ENCODE assay signal across 23 cellular contexts in genomic region chr1:30413111-30413440, GRCh38.
DNase-seq lines count a peak whose midpoint lies in the region; ATAC-seq, FAIRE-seq and TF ChIP-seq lines count a peak whose summit lies in the region.
"Had no signal": no experiment of that assay in that cellular context is flagged by ENCODE, and none has a peak within 500 bp of the region (broad histone marks: within the 10 kb centered on the region; RNA-seq: fewer than 3 reads in every experiment).

No MANE protein-coding gene starts in this region.

- H3K4me3 Mint-ChIP-seq in activated CD8-positive, alpha-beta T cell treated with anti-CD3 and anti-CD28 coated beads, Interleukin-2, amount 10 ng/mL, durations not matched to agents 7 days and 5 days: no peak overlapping the region
- no peak overlapping the region for H3K4me3 Mint-ChIP-seq in activated CD8-positive, alpha-beta T cell treated with anti-CD3 and anti-CD28 coated beads for 36 hours
- H3K4me3 Mint-ChIP-seq in astrocyte (ENCODE audit: unreplicated experiment): no peak overlapping the region
- H3K4me3 Mint-ChIP-seq: CD8-positive, alpha-beta T cell; GM23338 had no signal

- H3K36me3 Mint-ChIP-seq in activated CD8-positive, alpha-beta T cell treated with anti-CD3 and anti-CD28 coated beads, Interleukin-2, amount 10 ng/mL, durations not matched to agents 7 days and 5 days (ENCODE audit: low read depth): no peaks in the 10 kb centered on the region
- H3K36me3 Mint-ChIP-seq in activated CD8-positive, alpha-beta T cell treated with anti-CD3 and anti-CD28 coated beads for 36 hours (ENCODE audit: low read depth): no peaks in the 10 kb centered on the region
- H3K36me3 Mint-ChIP-seq in astrocyte (ENCODE audit: low read depth, unreplicated experiment): no peaks in the 10 kb centered on the region
- H3K36me3 Mint-ChIP-seq: CD8-positive, alpha-beta T cell had no signal

- ATAC-seq in activated CD8-positive, alpha-beta T cell treated with anti-CD3 and anti-CD28 coated beads, Interleukin-2, amount 10 ng/mL, durations not matched to agents 7 days and 5 days: no peak
- no peak for ATAC-seq in activated CD8-positive, alpha-beta T cell treated with anti-CD3 and anti-CD28 coated beads for 36 hours
- ATAC-seq in lung (ENCODE audit: insufficient read depth, low FRiP score): no peak
- ATAC-seq: CD8-positive, alpha-beta T cell; GM23338; HepG2; Right ventricle myocardium inferior had no signal

- H4K20me1 ChIP-seq in astrocyte (ENCODE audit: insufficient read depth, low read length): no peaks in the 10 kb centered on the region

- POLR2A ChIA-PET in activated CD8-positive, alpha-beta T cell treated with anti-CD3 and anti-CD28 coated beads, Interleukin-2, amount 10 ng/mL, durations not matched to agents 7 days and 5 days (lab: Charles Lee): no interaction called here
- POLR2A ChIA-PET in activated CD8-positive, alpha-beta T cell treated with anti-CD3 and anti-CD28 coated beads for 36 hours (lab: Charles Lee): no interaction called here
- POLR2A ChIA-PET in GM10248 (lab: Yijun Ruan, JAX): no interaction called here

- H3K27ac Mint-ChIP-seq in activated CD8-positive, alpha-beta T cell treated with anti-CD3 and anti-CD28 coated beads, Interleukin-2, amount 10 ng/mL, durations not matched to agents 7 days and 5 days: no peak overlapping the region
- no peak overlapping the region for H3K27ac Mint-ChIP-seq in activated CD8-positive, alpha-beta T cell treated with anti-CD3 and anti-CD28 coated beads for 36 hours
- H3K27ac Mint-ChIP-seq in astrocyte (ENCODE audit: unreplicated experiment): peak overlapping the region; percentile 14
- H3K27ac Mint-ChIP-seq: CD8-positive, alpha-beta T cell; GM23338 had no signal

- CTCF ChIA-PET in activated CD8-positive, alpha-beta T cell treated with anti-CD3 and anti-CD28 coated beads, Interleukin-2, amount 10 ng/mL, durations not matched to agents 7 days and 5 days (lab: Charles Lee): no interaction called here
- CTCF ChIA-PET in activated CD8-positive, alpha-beta T cell treated with anti-CD3 and anti-CD28 coated beads for 36 hours (lab: Charles Lee): no interaction called here
- CTCF ChIA-PET in GM10248 (lab: Yijun Ruan, JAX): no interaction called here

- no peak for FAIRE-seq in astrocyte (lab: Jason Lieb, UNC)
- FAIRE-seq: D721Med, G401.6, GM12891, HepG2 had no signal

- H3K9me3 ChIP-seq in astrocyte (ENCODE audit: insufficient read depth, low read depth, low read length) (no peaks in the 10 kb centered on the region), lung (ENCODE audit: control insufficient read depth in 2 of 2, insufficient read depth in 1 of 2, low read length in 1 of 2) (peaks cover 0 to 2% of the 10 kb centered on the region in 2 donors)
- H3K9me3 ChIP-seq: BE2C had no signal

- no peaks in the 10 kb centered on the region for H3K79me2 ChIP-seq in astrocyte (ENCODE audit: insufficient read depth, low read length)

- DNase-seq in activated CD8-positive, alpha-beta T cell treated with anti-CD3 and anti-CD28 coated beads, Interleukin-2, amount 10 ng/mL, durations not matched to agents 7 days and 5 days: peak; percentile 14
- no peak for DNase-seq in activated CD8-positive, alpha-beta T cell treated with anti-CD3 and anti-CD28 coated beads for 36 hours
- DNase-seq in astrocyte (ENCODE audit: low read depth): no peak
- peak; percentile 19 for DNase-seq in lung (ENCODE audit: low spot score)
- DNase-seq in NCI-H1930 (lab: John Stamatoyannopoulos, UW): no peak
- DNase-seq in RKO (ENCODE audit: low spot score): no peak
- DNase-seq in NK-92 treated with Interleukin-12 subunit alpha and Interleukin-12 subunit beta, amount 100 ng/mL, for 24 hours (lab: John Stamatoyannopoulos, UW): no peak
- no peak for DNase-seq in GM10248 (ENCODE audit: extremely low spot score)
- DNase-seq: BE2C, DMS79 treated with DMSO at 0.1 percent for 48 hours, KG1, NCI-H1417 treated with DMSO at 0.1 percent for 48 hours, NCI-H2081, NCI-H510A treated with DMSO at 0.1 percent for 48 hours, NCI-H82 had no signal

- H3K27me3 ChIP-seq in astrocyte (ENCODE audit: insufficient read depth, low read length) (no peaks in the 10 kb centered on the region), lung (ENCODE audit: control insufficient read depth, insufficient read depth) (no peaks in the 10 kb centered on the region)
- H3K27me3 ChIP-seq: BE2C had no signal

- H2AFZ ChIP-seq in astrocyte (ENCODE audit: low read depth, low read length): no peak overlapping the region
- H2AFZ ChIP-seq: GM23338 had no signal

- no peak overlapping the region for H3K27ac ChIP-seq in astrocyte (ENCODE audit: low read depth, low read length)
- H3K27ac ChIP-seq in lung (ENCODE audit: low read depth in 1 of 2, low read length in 1 of 2): no peak overlapping the region
- H3K27ac ChIP-seq: 22Rv1 had no signal

- no peak overlapping the region for H3K9ac ChIP-seq in astrocyte (ENCODE audit: low read length)

- 61 to 64% methylated on average over 8 of the region's 8 CpGs for WGBS in lung, 2 donors

- H3K4me1 ChIP-seq in astrocyte (ENCODE audit: insufficient read depth, low read length) (peaks cover 3% of the 10 kb centered on the region), lung (ENCODE audit: control insufficient read depth in 2 of 2, insufficient read depth in 2 of 2, low read length in 2 of 2) (no peaks in the 10 kb centered on the region)

- no peaks in the 10 kb centered on the region for H3K9me3 Mint-ChIP-seq in activated CD8-positive, alpha-beta T cell treated with anti-CD3 and anti-CD28 coated beads, Interleukin-2, amount 10 ng/mL, durations not matched to agents 7 days and 5 days (ENCODE audit: insufficient read depth)
- no peaks in the 10 kb centered on the region for H3K9me3 Mint-ChIP-seq in activated CD8-positive, alpha-beta T cell treated with anti-CD3 and anti-CD28 coated beads for 36 hours
- H3K9me3 Mint-ChIP-seq in astrocyte (ENCODE audit: unreplicated experiment): peaks cover 9% of the 10 kb centered on the region
- H3K9me3 Mint-ChIP-seq: CD8-positive, alpha-beta T cell; GM23338 had no signal

- no peak for TF ChIP-seq CTCF in activated CD8-positive, alpha-beta T cell treated with anti-CD3 and anti-CD28 coated beads for 36 hours (IDR thresholded peaks at IDR 0.05)
- no peak for TF ChIP-seq CTCF in astrocyte (IDR thresholded peaks at IDR 0.05; ENCODE audit: insufficient read depth, low read depth, low read length)
- no peak for TF ChIP-seq CTCF in lung (IDR thresholded peaks at IDR 0.05; ENCODE audit: control extremely low read depth, extremely low read depth)
- no peak for TF ChIP-seq CTCF in GM10248 (IDR thresholded peaks at IDR 0.05; ENCODE audit: control extremely low read depth, extremely low read depth, low read depth, missing control alignments)

- no peaks in the 10 kb centered on the region for H3K36me3 ChIP-seq in astrocyte (ENCODE audit: insufficient read depth, low read length)
- H3K36me3 ChIP-seq in lung (ENCODE audit: control insufficient read depth in 2 of 2, insufficient read depth in 2 of 2, low read length in 2 of 2): no peaks in the 10 kb centered on the region
- H3K36me3 ChIP-seq: BE2C had no signal

- no peaks in the 10 kb centered on the region for H3K4me1 Mint-ChIP-seq in activated CD8-positive, alpha-beta T cell treated with anti-CD3 and anti-CD28 coated beads, Interleukin-2, amount 10 ng/mL, durations not matched to agents 7 days and 5 days (ENCODE audit: low read depth)
- H3K4me1 Mint-ChIP-seq in activated CD8-positive, alpha-beta T cell treated with anti-CD3 and anti-CD28 coated beads for 36 hours (ENCODE audit: low read depth): no peaks in the 10 kb centered on the region
- no peaks in the 10 kb centered on the region for H3K4me1 Mint-ChIP-seq in astrocyte (ENCODE audit: low read depth, unreplicated experiment)

- no peaks in the 10 kb centered on the region for H3K27me3 Mint-ChIP-seq in activated CD8-positive, alpha-beta T cell treated with anti-CD3 and anti-CD28 coated beads, Interleukin-2, amount 10 ng/mL, durations not matched to agents 7 days and 5 days (ENCODE audit: low read depth)
- peaks cover 2% of the 10 kb centered on the region for H3K27me3 Mint-ChIP-seq in activated CD8-positive, alpha-beta T cell treated with anti-CD3 and anti-CD28 coated beads for 36 hours
- peaks cover 33% of the 10 kb centered on the region for H3K27me3 Mint-ChIP-seq in astrocyte (ENCODE audit: low read depth, unreplicated experiment)

- intact Hi-C loops in activated CD8-positive, alpha-beta T cell treated with anti-CD3 and anti-CD28 coated beads for 36 hours (cut with micrococcal nuclease): no loop called here

- no peak overlapping the region for H3K4me2 ChIP-seq in astrocyte (ENCODE audit: low read length)
- H3K4me2 ChIP-seq: GM23338 had no signal

- H3K4me3 ChIP-seq in astrocyte (ENCODE audit: insufficient read depth, low read depth, low read length) (no peak overlapping the region), lung (no peak overlapping the region)
- H3K4me3 ChIP-seq: GM23338 had no signal

Comparison
In these comparisons a context has a peak if more than half of its experiments do, and no peak if none do; other contexts are left out.
1. DNase-seq: peak in activated CD8-positive, alpha-beta T cell treated with anti-CD3 and anti-CD28 coated beads, Interleukin-2, amount 10 ng/mL, durations not matched to agents 7 days and 5 days (single experiment) and lung (single experiment); none in activated CD8-positive, alpha-beta T cell treated with anti-CD3 and anti-CD28 coated beads for 36 hours (single experiment), astrocyte (single experiment), NCI-H1930 (0 of 2), RKO (single experiment), NK-92 treated with Interleukin-12 subunit alpha and Interleukin-12 subunit beta, amount 100 ng/mL, for 24 hours (single experiment) and GM10248 (single experiment).